ENCODE assay signal across 23 cellular contexts in the genomic region with DNA sequence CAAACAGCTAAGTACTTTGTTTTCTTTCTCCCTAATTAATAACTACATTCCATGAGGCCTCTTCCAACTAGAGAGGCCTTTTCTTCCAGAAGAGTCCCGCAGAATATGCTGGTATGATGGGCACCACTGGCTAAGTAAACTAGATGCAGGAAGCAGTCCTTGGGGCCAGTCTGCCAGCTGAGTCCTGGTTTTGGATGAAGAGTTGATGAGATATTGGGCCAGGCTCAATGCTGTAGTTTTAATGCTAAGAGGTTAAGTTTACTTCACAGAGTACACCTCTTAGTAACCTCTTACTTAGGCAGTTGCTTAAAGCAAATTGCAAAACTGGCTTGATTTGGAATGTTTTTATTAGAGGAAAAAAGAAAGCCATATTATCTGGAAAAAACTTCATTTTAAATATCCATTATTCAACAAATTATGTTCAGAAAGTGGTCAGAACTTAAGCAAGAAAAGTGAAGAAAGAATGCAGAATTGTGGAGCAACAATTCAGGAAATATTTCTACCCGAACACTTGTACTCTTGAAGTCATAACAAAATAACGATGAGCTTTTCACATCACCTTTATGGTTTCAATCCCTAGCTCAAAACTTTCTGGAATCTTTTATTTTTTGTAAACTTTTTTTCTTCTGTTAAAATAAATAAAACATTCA.
DNase-seq lines count a peak whose midpoint lies in the region; TF ChIP-seq lines count a peak whose summit lies in the region.
"Had no signal": no experiment of that assay in that cellular context is flagged by ENCODE, and none has a peak within 500 bp of the region (broad histone marks: within the 10 kb centered on the region; RNA-seq: fewer than 3 reads in every experiment).

No MANE protein-coding gene starts in this region.

- no peaks in the 10 kb centered on the region for H3K4me1 ChIP-seq in mammary epithelial cell (ENCODE audit: insufficient read depth, low read length)
- no peaks in the 10 kb centered on the region for H3K4me1 ChIP-seq in breast epithelium
- H3K4me1 ChIP-seq: lower lobe of right lung, prostate gland, sigmoid colon, transverse colon had no signal

- no peaks in the 10 kb centered on the region for H3K36me3 ChIP-seq in mammary epithelial cell (ENCODE audit: insufficient read depth, low read length)
- no peaks in the 10 kb centered on the region for H3K36me3 ChIP-seq in breast epithelium
- H3K36me3 ChIP-seq: lower lobe of right lung, neural progenitor cell, prostate gland, sigmoid colon, transverse colon had no signal

- H2AFZ ChIP-seq in mammary epithelial cell (ENCODE audit: low read depth, low read length): peak overlapping the region; percentile 42
- H2AFZ ChIP-seq: neural progenitor cell, PC-9 had no signal

- no TSS peak for BruUV-seq in mammary epithelial cell (replicated peaks; lab: Mats Ljungman, UMichigan)

- CTCF ChIA-PET in mammary epithelial cell (lab: Charles Lee; ENCODE audit: low non-redundant PET): no interaction called here

- H3K36me3 Mint-ChIP-seq in CD14-positive monocyte: no peaks in the 10 kb centered on the region
- H3K36me3 Mint-ChIP-seq: activated naive CD8-positive, alpha-beta T cell; neural progenitor cell had no signal

- H3K9me3 Mint-ChIP-seq in CD14-positive monocyte: peaks cover under 1 to 10% (median 2%) of the 10 kb centered on the region in 7 donors
- H3K9me3 Mint-ChIP-seq: activated CD4-positive, alpha-beta memory T cell treated with anti-CD3 and anti-CD28 coated beads, Interleukin-2, amount 10 ng/mL, durations not matched to agents 7 days and 5 days; activated T-helper 2 cell treated with anti-CD3 and anti-CD28 coated beads, Interferon-gamma antibody, Interleukin-2, Interleukin-4, amounts not matched to agents 10 μg/mL and 5 μg/mL and 100 μg/mL, durations not matched to agents 14 hours and 24 hours and 36 hours; neural progenitor cell had no signal

- no peaks in the 10 kb centered on the region for H3K27me3 Mint-ChIP-seq in CD14-positive monocyte (ENCODE audit: low read depth in 3 of 3)

- TF ChIP-seq CTCF in mammary epithelial cell (conservative IDR thresholded peaks at IDR 0.05 in 1 of 2, IDR thresholded peaks at IDR 0.05 in 1 of 2; ENCODE audit: extremely low read depth in 1 of 2, insufficient read depth in 1 of 2, low read depth in 1 of 2, low read length in 2 of 2) (no peak), breast epithelium (IDR thresholded peaks at IDR 0.05) (no peak), WI38 (IDR thresholded peaks at IDR 0.05; ENCODE audit: low read depth, low read length) (no peak), fibroblast of villous mesenchyme (IDR thresholded peaks at IDR 0.05; ENCODE audit: insufficient read depth, low read depth, low read length) (no peak), CD14-positive monocyte (IDR thresholded peaks at IDR 0.05) (no peak)

- dilution Hi-C loops in mammary epithelial cell (cut with HindIII; ENCODE audit: low sequenced_read_pairs): no loop called here

- no peak overlapping the region for H3K27ac Mint-ChIP-seq in CD14-positive monocyte
- H3K27ac Mint-ChIP-seq: activated CD4-positive, alpha-beta memory T cell treated with anti-CD3 and anti-CD28 coated beads, Interleukin-2, amount 10 ng/mL, durations not matched to agents 7 days and 5 days; activated naive CD8-positive, alpha-beta T cell; activated T-helper 2 cell treated with anti-CD3 and anti-CD28 coated beads, Interferon-gamma antibody, Interleukin-2, Interleukin-4, amounts not matched to agents 10 μg/mL and 5 μg/mL and 100 μg/mL, durations not matched to agents 14 hours and 24 hours and 36 hours; neural progenitor cell had no signal

- intact Hi-C loops in mammary epithelial cell (cut with micrococcal nuclease) (no loop called here), breast epithelium (cut with DNase I; ENCODE audit: low total_unique reads) (no loop called here), CD14-positive monocyte (cut with micrococcal nuclease) (no loop called here)

- H3K4me3 ChIP-seq in mammary epithelial cell (replicated peaks in 1 of 3; ENCODE audit: insufficient read depth in 1 of 3, low read depth in 2 of 3, low read length in 3 of 3) (no peak overlapping the region), breast epithelium (no peak overlapping the region), WI38 (ENCODE audit: low read depth, low read length) (peak overlapping the region; percentile 48), fibroblast of villous mesenchyme (ENCODE audit: low read depth, low read length) (peak overlapping the region; percentile 42)
- H3K4me3 ChIP-seq: lower lobe of right lung, neural progenitor cell, PC-9, prostate gland, sigmoid colon, transverse colon had no signal

- H3K27me3 ChIP-seq in mammary epithelial cell (ENCODE audit: insufficient read depth, low read length) (no peaks in the 10 kb centered on the region), breast epithelium (no peaks in the 10 kb centered on the region)
- H3K27me3 ChIP-seq: neural progenitor cell, sigmoid colon, transverse colon had no signal

- DNase-seq in mammary epithelial cell (no peak), breast epithelium (ENCODE audit: low spot score in 2 of 2) (no peak), fibroblast of villous mesenchyme (ENCODE audit: low read depth) (peak; percentile 63), midbrain (lab: John Stamatoyannopoulos, UW) (no peak), HuH-7.5 (ENCODE audit: low spot score) (no peak), CD14-positive monocyte (ENCODE audit: low spot score) (no peak)
- DNase-seq in activated CD4-positive, alpha-beta T cell treated with anti-CD3 and anti-CD28 coated beads for 4 hours: no peak
- DNase-seq: activated CD4-positive, alpha-beta memory T cell treated with anti-CD3 and anti-CD28 coated beads, Interleukin-2, amount 10 ng/mL, durations not matched to agents 7 days and 5 days; C1 segment of cervical spinal cord; Calu3; lower lobe of right lung; NCI-H1105 treated with DMSO at 0.1 percent for 48 hours; NCI-H2081; NCI-H446; PC-9; SHP77; sigmoid colon; transverse colon had no signal

- no peak overlapping the region for H3K9ac ChIP-seq in mammary epithelial cell (ENCODE audit: insufficient read depth, low read length)
- H3K9ac ChIP-seq: neural progenitor cell had no signal

- H3K79me2 ChIP-seq in mammary epithelial cell (ENCODE audit: insufficient read depth, low read length): no peaks in the 10 kb centered on the region

- no peak overlapping the region for H3K27ac ChIP-seq in mammary epithelial cell (ENCODE audit: insufficient read depth, low read depth, low read length)
- no peak overlapping the region for H3K27ac ChIP-seq in breast epithelium
- H3K27ac ChIP-seq: lower lobe of right lung, neural progenitor cell, PC-9, prostate gland, sigmoid colon, transverse colon had no signal

- 96% methylated on average over 3 of the region's 3 CpGs for WGBS in mammary epithelial cell (ENCODE audit: low coverage, missing lambda C conversion rate)

- H3K4me2 ChIP-seq in mammary epithelial cell (ENCODE audit: insufficient read depth, low read depth, low read length): no peak overlapping the region
- H3K4me2 ChIP-seq: neural progenitor cell, PC-9 had no signal

- H3K4me1 Mint-ChIP-seq in CD14-positive monocyte: no peaks in the 10 kb centered on the region
- H3K4me1 Mint-ChIP-seq: activated CD4-positive, alpha-beta memory T cell treated with anti-CD3 and anti-CD28 coated beads, Interleukin-2, amount 10 ng/mL, durations not matched to agents 7 days and 5 days had no signal

- in situ Hi-C loops in mammary epithelial cell (cut with MboI; ENCODE audit: low sequenced_read_pairs in 2 of 2): no loop called here

- no peaks in the 10 kb centered on the region for H4K20me1 ChIP-seq in mammary epithelial cell (ENCODE audit: insufficient read depth, low read length)

- TF ChIP-seq POLR2A in breast epithelium (IDR thresholded peaks at IDR 0.05): no peak

- H3K9me3 ChIP-seq in mammary epithelial cell (replicated peaks; ENCODE audit: insufficient read depth, low read length) (no peaks in the 10 kb centered on the region), breast epithelium (no peaks in the 10 kb centered on the region)
- H3K9me3 ChIP-seq: lower lobe of right lung, prostate gland, sigmoid colon, transverse colon had no signal

- no peak overlapping the region for H3K4me3 Mint-ChIP-seq in CD14-positive monocyte
- H3K4me3 Mint-ChIP-seq: activated CD4-positive, alpha-beta memory T cell treated with anti-CD3 and anti-CD28 coated beads, Interleukin-2, amount 10 ng/mL, durations not matched to agents 7 days and 5 days; activated naive CD8-positive, alpha-beta T cell; neural progenitor cell had no signal

Comparison
In these comparisons a context has a peak if more than half of its experiments do, and no peak if none do; other contexts are left out.
1. H3K4me3 ChIP-seq: peak in WI38 (single experiment) and fibroblast of villous mesenchyme (single experiment); none in mammary epithelial cell (0 of 3) and breast epithelium (0 of 3).